In genomic region chr7:21428642-21428941, GRCh38 we compare ENCODE assay signal across 8 cellular contexts. TPM values are rescaled to one million over a fixed set of nuclear protein-coding genes. Genes with fewer than 3 reads are reported as not detected.
DNase-seq lines count a peak whose midpoint lies in the region; ATAC-seq, FAIRE-seq and TF ChIP-seq lines count a peak whose summit lies in the region.

No MANE protein-coding gene starts in this region.

- peak overlapping the region; percentile 70 to 90 (median 78) for H3K4me3 ChIP-seq in BLaER1 treated with 17β-estradiol and CSF1 and Interleukin-3, amounts not matched to agents 10 nM and 100 nM
- H3K4me3 ChIP-seq in NT2/D1 (ENCODE audit: insufficient read length, low read depth) = peak overlapping the region; percentile 56
- peak overlapping the region; percentile 78 to 97 (median 83) for H3K4me3 ChIP-seq in H1 (ENCODE audit: extremely low read depth in 1 of 4, insufficient read depth in 2 of 4, low read depth in 3 of 4, low read length in 4 of 4)
- H3K4me3 ChIP-seq in neural progenitor cell = peak overlapping the region; percentile 93

- CTCF ChIA-PET in H1 (lab: Charles Lee; ENCODE audit: partially characterized antibody) = no interaction called here

- no peak for TF ChIP-seq RAD21 in H1 (IDR thresholded peaks at IDR 0.05 in 1 of 2, conservative IDR thresholded peaks at IDR 0.05 in 1 of 2; ENCODE audit: low read depth in 2 of 2, low read length in 2 of 2)

- peak overlapping the region; percentile 97 for H3K4me3 Mint-ChIP-seq in neural progenitor cell

- H3K27me3 ChIP-seq in BLaER1 treated with 17β-estradiol and CSF1 and Interleukin-3, amounts not matched to agents 10 nM and 100 nM = no peaks in the 10 kb centered on the region
- H3K27me3 ChIP-seq in NT2/D1 (ENCODE audit: insufficient read depth, insufficient read length) = no peaks in the 10 kb centered on the region
- H3K27me3 ChIP-seq in H1 (replicated peaks in 1 of 4; ENCODE audit: control insufficient read depth in 3 of 4, extremely low read depth in 1 of 4, insufficient read depth in 3 of 4, low read length in 3 of 4) = no peaks in the 10 kb centered on the region
- H3K27me3 ChIP-seq in neural progenitor cell = no peaks in the 10 kb centered on the region

- H3K79me1 ChIP-seq in H1 (ENCODE audit: low read depth, low read length) = peaks cover 3% of the 10 kb centered on the region; the same call in 1 of the 2 replicates

- peak overlapping the region; percentile 93 for H3K27ac Mint-ChIP-seq in neural progenitor cell

- DNase-seq in NT2/D1 (ENCODE audit: low read depth, low spot score) = no peak
- DNase-seq in H1 (ENCODE audit: low read depth in 1 of 2, low spot score in 2 of 2) = no peak
- no peak for DNase-seq in neural progenitor cell (ENCODE audit: low spot score)
- no peak for DNase-seq in G401 (ENCODE audit: low spot score)
- DNase-seq in GM10266 (ENCODE audit: extremely low spot score) = no peak

- H2AFZ ChIP-seq in H1 (ENCODE audit: low read length) (no peak overlapping the region), neural progenitor cell (replicated peaks) (no peak overlapping the region)

- H3K23ac ChIP-seq in H1 (ENCODE audit: insufficient read length) = no peak overlapping the region

- peak overlapping the region; percentile 61 for H4K91ac ChIP-seq in H1 (replicated peaks; ENCODE audit: insufficient read length, low read length)

- H3K4ac ChIP-seq in H1 (replicated peaks; ENCODE audit: insufficient read length, low read depth, low read length) = no peak overlapping the region

- in situ Hi-C loops in G401 (cut with HindIII; ENCODE audit: low sequenced_read_pairs) = no loop called here

- no peak overlapping the region for H2BK120ac ChIP-seq in H1 (replicated peaks; ENCODE audit: low read depth, low read length)

- no peak overlapping the region for H2AK5ac ChIP-seq in H1 (ENCODE audit: low read depth, low read length)

- TF ChIP-seq EP300 in H1 (IDR thresholded peaks at IDR 0.05; ENCODE audit: borderline replicate concordance in 1 of 2, low read depth in 2 of 2, low read length in 2 of 2) = no peak

- H3K79me2 ChIP-seq in H1 (ENCODE audit: control insufficient read depth in 1 of 2, insufficient read depth in 2 of 2, low read length in 2 of 2) (peaks cover 7 to 50% of the 10 kb centered on the region in 2 experiments), neural progenitor cell (ENCODE audit: low read depth) (peaks cover 51% of the 10 kb centered on the region)

- H3K4me1 ChIP-seq in BLaER1 treated with 17β-estradiol and CSF1 and Interleukin-3, amounts not matched to agents 10 nM and 100 nM = peaks cover 41 to 56% (median 52%) of the 10 kb centered on the region in 10 experiments
- peaks cover 9% of the 10 kb centered on the region for H3K4me1 ChIP-seq in NT2/D1 (ENCODE audit: insufficient read depth, insufficient read length)
- H3K4me1 ChIP-seq in H1 (replicated peaks in 1 of 4; ENCODE audit: control insufficient read depth in 3 of 4, insufficient read depth in 4 of 4, low read length in 3 of 4) = peaks cover 10 to 23% (median 21%) of the 10 kb centered on the region in 4 experiments
- peaks cover 50% of the 10 kb centered on the region for H3K4me1 ChIP-seq in neural progenitor cell

- H3K4me1 Mint-ChIP-seq in neural progenitor cell = peaks cover 41% of the 10 kb centered on the region

- H3K36me3 ChIP-seq in BLaER1 treated with 17β-estradiol and CSF1 and Interleukin-3, amounts not matched to agents 10 nM and 100 nM = peaks cover 0 to 25% (median 7%) of the 10 kb centered on the region in 11 experiments; a peak in 11 of 22 replicates
- H3K36me3 ChIP-seq in NT2/D1 (ENCODE audit: insufficient read depth, insufficient read length, low read length) (peaks cover 23% of the 10 kb centered on the region), H1 (ENCODE audit: control insufficient read depth in 2 of 4, insufficient read depth in 4 of 4, low read length in 3 of 4) (peaks cover 5 to 24% (median 7%) of the 10 kb centered on the region in 4 experiments; a peak in 7 of 8 replicates), neural progenitor cell (no peaks in the 10 kb centered on the region)

- H3K9me3 ChIP-seq in BLaER1 treated with 17β-estradiol and CSF1 and Interleukin-3, amounts not matched to agents 10 nM and 100 nM (replicated peaks in 1 of 11) = no peaks in the 10 kb centered on the region; a peak in 1 of 22 replicates
- H3K9me3 ChIP-seq in NT2/D1 (ENCODE audit: insufficient read depth, low read length) (no peaks in the 10 kb centered on the region), H1 (ENCODE audit: insufficient read depth in 2 of 2, low read depth in 1 of 2, low read length in 1 of 2) (no peaks in the 10 kb centered on the region), neural progenitor cell (ENCODE audit: low read depth) (no peaks in the 10 kb centered on the region)

- TF ChIP-seq CTCF in H1 (IDR thresholded peaks at IDR 0.05; ENCODE audit: control extremely low read depth in 1 of 3, insufficient read depth in 1 of 3, low read depth in 1 of 3, low read length in 3 of 3) = no peak
- TF ChIP-seq CTCF in neural progenitor cell (IDR thresholded peaks at IDR 0.05) = no peak
- TF ChIP-seq CTCF in GM10266 (IDR thresholded peaks at IDR 0.05; ENCODE audit: control insufficient read depth, insufficient read depth, low read depth, missing control alignments) = no peak

- H2BK5ac ChIP-seq in H1 (ENCODE audit: low read depth, low read length) = peak overlapping the region; percentile 81; the same call in 1 of the 2 replicates

- H3K18ac ChIP-seq in H1 (ENCODE audit: extremely low read depth, low read length) = peak overlapping the region; percentile 24; the same call in 1 of the 2 replicates

- POLR2A ChIA-PET in H1 (lab: Charles Lee; ENCODE audit: partially characterized antibody) = no interaction called here

- H3K27ac ChIP-seq in BLaER1 treated with 17β-estradiol and CSF1 and Interleukin-3, amounts not matched to agents 10 nM and 100 nM = peak overlapping the region; percentile 72 to 99 (median 95); a peak in 21 of 22 replicates
- H3K27ac ChIP-seq in H1 (ENCODE audit: low read depth, low read length) (peak overlapping the region; percentile 49; the same call in 1 of the 2 replicates), neural progenitor cell (peak overlapping the region; percentile 97)

- peak overlapping the region; percentile 52 for H3K56ac ChIP-seq in H1 (replicated peaks; ENCODE audit: insufficient read length, low read depth, low read length)

- peak overlapping the region; percentile 85 to 99 (median 95) for H3K9ac ChIP-seq in BLaER1 treated with 17β-estradiol and CSF1 and Interleukin-3, amounts not matched to agents 10 nM and 100 nM
- H3K9ac ChIP-seq in NT2/D1 (ENCODE audit: insufficient read length, low read depth) = peak overlapping the region; percentile 73
- peak overlapping the region; percentile 57 to 68 (median 66) for H3K9ac ChIP-seq in H1 (replicated peaks in 1 of 4; ENCODE audit: extremely low read depth in 1 of 4, low read depth in 3 of 4, low read length in 3 of 4)
- H3K9ac ChIP-seq in neural progenitor cell = peak overlapping the region; percentile 51

- WGBS in H1 (ENCODE audit: extremely low coverage in 1 of 2, insufficient coverage in 1 of 2, insufficient read length in 1 of 2, insufficient replicate concordance in 2 of 2, low coverage in 1 of 2, low lambda C conversion rate in 2 of 2, missing lambda C conversion rate in 1 of 2), 2 experiments = 1% methylated on average over 6 of the region's 6 CpGs; no CpG with 5 or more reads in 1 of the 2 experiments

- H4K20me1 ChIP-seq in BLaER1 treated with 17β-estradiol and CSF1 and Interleukin-3, amounts not matched to agents 10 nM and 100 nM = peaks cover 0 to 19% (median 0%) of the 10 kb centered on the region in 11 experiments; a peak in 5 of 22 replicates
- peaks cover 0 to 8% of the 10 kb centered on the region in 2 experiments for H4K20me1 ChIP-seq in H1 (replicated peaks in 1 of 2; ENCODE audit: control insufficient read depth in 1 of 2, insufficient read depth in 2 of 2, low read length in 2 of 2)
- peaks cover 30% of the 10 kb centered on the region for H4K20me1 ChIP-seq in neural progenitor cell (ENCODE audit: low read depth)

- no peak for FAIRE-seq in H1 (lab: Jason Lieb, UNC)

- H4K8ac ChIP-seq in H1 (ENCODE audit: extremely low read depth, insufficient read depth, low read length) = peak overlapping the region; percentile 63

- ATAC-seq in HG03565 (IDR thresholded peaks at IDR 0.05; ENCODE audit: unreplicated experiment) (no peak), GM18505 (IDR thresholded peaks at IDR 0.05; ENCODE audit: unreplicated experiment) (no peak)

- H3K9me3 Mint-ChIP-seq in neural progenitor cell = no peaks in the 10 kb centered on the region

- H2BK20ac ChIP-seq in H1 (ENCODE audit: low read length) = no peak overlapping the region

- H3K23me2 ChIP-seq in H1 (ENCODE audit: low read depth, low read length) = peaks cover 13% of the 10 kb centered on the region

- peaks cover 38% of the 10 kb centered on the region for H3F3A ChIP-seq in neural progenitor cell (ENCODE audit: low read depth)

- TF ChIP-seq POLR2A in H1 (IDR thresholded peaks at IDR 0.05; ENCODE audit: control extremely low read depth in 1 of 2, low read depth in 2 of 2, low read length in 2 of 2) (no peak), GM18505 (IDR thresholded peaks at IDR 0.05; ENCODE audit: borderline replicate concordance, extremely low read depth, insufficient read depth, insufficient read length) (no peak)

- H3K36me3 Mint-ChIP-seq in neural progenitor cell = peaks cover 18% of the 10 kb centered on the region

- no peak overlapping the region for H4K5ac ChIP-seq in H1 (ENCODE audit: insufficient read length, low read depth, low read length)

- H2BK12ac ChIP-seq in H1 (ENCODE audit: low read depth, low read length) = no peak overlapping the region

- H3K14ac ChIP-seq in H1 (ENCODE audit: insufficient read length) = no peak overlapping the region

- peak overlapping the region; percentile 73 to 93 (median 83) for H3K4me2 ChIP-seq in BLaER1 treated with 17β-estradiol and CSF1 and Interleukin-3, amounts not matched to agents 10 nM and 100 nM
- H3K4me2 ChIP-seq in H1 (ENCODE audit: insufficient read depth in 1 of 2, low read depth in 2 of 2, low read length in 2 of 2) = peak overlapping the region; percentile 59 to 87
- H3K4me2 ChIP-seq in neural progenitor cell = peak overlapping the region; percentile 95

- H3K27me3 Mint-ChIP-seq in neural progenitor cell (ENCODE audit: insufficient read depth, low read depth) = peaks cover 10% of the 10 kb centered on the region

- H2BK15ac ChIP-seq in H1 (ENCODE audit: low read length) = no peak overlapping the region

RNA-seq across cellular contexts. Expression of gene SP4, which starts 0.7 kb away (rescaled TPM):
- 24.0 and 24.8 TPM in 2 replicates for total RNA-seq in H1 (2021; fragmentation: NEBNext Ultra II Directional; extraction: Animal tissue kit (Norgen Biotek cat#: 25700))
- polyA plus RNA-seq in H1 (2011; rRNA removed) = 6.5 and 10.0 TPM in 2 replicates
- 9.4 TPM for polyA plus RNA-seq in H1 (2011; cell fraction: cytosol; rRNA removed)
- polyA plus RNA-seq in H1 (2011; cell fraction: nucleus; rRNA removed) = 7.4 TPM
- polyA plus RNA-seq in H1 (2012, experiment 1 of 2) = 4.8 to 10.0 TPM (median 7.4 TPM) in 4 replicates
- polyA plus RNA-seq in H1 (2012, experiment 2 of 2) = 0.91 TPM
- 10.0 TPM for polyA plus RNA-seq in H1 (2013, experiment 1 of 2)
- polyA plus RNA-seq in H1 (2013, experiment 2 of 2) = 8.9 TPM
- polyA minus RNA-seq in H1 (2011; rRNA and poly(A)+ RNA removed) = 69.6 and 81.3 TPM in 2 replicates
- 28.8 TPM for polyA minus RNA-seq in H1 (2011; cell fraction: cytosol; rRNA and poly(A)+ RNA removed)
- polyA minus RNA-seq in H1 (2011; cell fraction: nucleus; rRNA and poly(A)+ RNA removed) = 70.7 TPM
- 42.3 and 49.0 TPM in 2 replicates for total RNA-seq in neural progenitor cell (ENCODE audit: low replicate concordance)
- 8.3 and 13.8 TPM in 2 replicates for total RNA-seq in G401 (2014; rRNA removed; shearing (Covaris generic))
